Comparison of ENCODE assay signal across 8 cellular contexts in genomic region chr6:33787954-33788693, GRCh38. TPM values are rescaled to one million over a fixed set of nuclear protein-coding genes. Genes with fewer than 3 reads are reported as not detected.
DNase-seq lines count a peak whose midpoint lies in the region; ATAC-seq and TF ChIP-seq lines count a peak whose summit lies in the region.

No MANE protein-coding gene starts in this region.

- peaks cover 9% of the 10 kb centered on the region for H3K79me2 ChIP-seq in trophoblast cell (ENCODE audit: control insufficient read depth, insufficient read depth, low read length, poor library complexity)

- H4K8ac ChIP-seq in trophoblast cell (ENCODE audit: low read depth, low read length) = peak overlapping the region; percentile 87

- peak overlapping the region; percentile 80 for H3K4me2 ChIP-seq in trophoblast cell (ENCODE audit: low read length)

- H3K9me3 ChIP-seq in cardiac muscle cell (ENCODE audit: low read depth) = no peaks in the 10 kb centered on the region
- H3K9me3 ChIP-seq in trophoblast cell (ENCODE audit: insufficient read depth, low read depth, low read length) = no peaks in the 10 kb centered on the region

- peak overlapping the region; percentile 93 for H3K4me3 Mint-ChIP-seq in activated naive CD8-positive, alpha-beta T cell treated with anti-CD3 and anti-CD28 coated beads, Interleukin-2, amount 50 U/mL, for 24 hours

- H2BK120ac ChIP-seq in trophoblast cell (ENCODE audit: insufficient read depth, low read length, poor library complexity) = peak overlapping the region; percentile 80

- no peaks in the 10 kb centered on the region for H3K27me3 Mint-ChIP-seq in activated naive CD8-positive, alpha-beta T cell treated with anti-CD3 and anti-CD28 coated beads, Interleukin-2, amount 50 U/mL, for 24 hours

- H2BK5ac ChIP-seq in trophoblast cell (ENCODE audit: low read depth, low read length, poor library complexity) = peak overlapping the region; percentile 50

- H3K27ac ChIP-seq in cardiac muscle cell (peak overlapping the region; percentile 96), trophoblast cell (ENCODE audit: low read depth, low read length) (peak overlapping the region; percentile 74), urinary bladder (ENCODE audit: low read depth) (peak overlapping the region; percentile 98)

- peak overlapping the region; percentile 59 for H3K4ac ChIP-seq in trophoblast cell (ENCODE audit: low read depth, low read length)

- H3K27me3 ChIP-seq in cardiac muscle cell = no peaks in the 10 kb centered on the region
- H3K27me3 ChIP-seq in trophoblast cell (ENCODE audit: insufficient read depth, low read length) = no peaks in the 10 kb centered on the region

- peak overlapping the region; percentile 87 for H3K9ac ChIP-seq in trophoblast cell (ENCODE audit: low read length)

- ATAC-seq in GM19463 (IDR thresholded peaks at IDR 0.05; ENCODE audit: unreplicated experiment) = peak; percentile 40
- ATAC-seq in activated naive CD8-positive, alpha-beta T cell treated with anti-CD3 and anti-CD28 coated beads, Interleukin-2, amount 50 U/mL, for 24 hours = peak; percentile 77

- peak overlapping the region; percentile 55 for H2AFZ ChIP-seq in trophoblast cell (ENCODE audit: insufficient read depth, low read length, poor library complexity)

- H3K4me3 ChIP-seq in cardiac muscle cell (peak overlapping the region; percentile 69), trophoblast cell (ENCODE audit: low read depth, low read length) (peak overlapping the region; percentile 90), urinary bladder (ENCODE audit: low read depth, low read length) (peak overlapping the region; percentile 95)

- DNase-seq in D341Med (ENCODE audit: low spot score) (peak; percentile 81), HK-2 (ENCODE audit: unreplicated experiment) (peak; percentile 77), SKM-1 (lab: John Stamatoyannopoulos, UW; ENCODE audit: unreplicated experiment) (peak; percentile 91), cardiac muscle cell (ENCODE audit: low read depth in 1 of 2, low spot score in 1 of 2) (peak; percentile 75 to 88), trophoblast cell (peak; percentile 13 to 55)
- DNase-seq in activated naive CD8-positive, alpha-beta T cell treated with anti-CD3 and anti-CD28 coated beads, Interleukin-2, amount 50 U/mL, for 24 hours = peak; percentile 71

- peak; percentile 6 for TF ChIP-seq CTCF in cardiac muscle cell (IDR thresholded peaks at IDR 0.05; ENCODE audit: low read depth, low read length)

- WGBS in trophoblast cell (ENCODE audit: extremely low coverage, insufficient coverage, insufficient read length) = no CpG with 5 or more reads among the region's 53 CpGs
- under 1% methylated on average over 53 of the region's 53 CpGs for WGBS in urinary bladder

- H4K91ac ChIP-seq in trophoblast cell (ENCODE audit: low read depth, low read length) = peak overlapping the region; percentile 84

- peak overlapping the region; percentile 55 for H3K18ac ChIP-seq in trophoblast cell (ENCODE audit: low read length)

- H3K9me3 Mint-ChIP-seq in activated naive CD8-positive, alpha-beta T cell treated with anti-CD3 and anti-CD28 coated beads, Interleukin-2, amount 50 U/mL, for 24 hours = no peaks in the 10 kb centered on the region

- peaks cover 14% of the 10 kb centered on the region for H3K4me1 ChIP-seq in cardiac muscle cell (ENCODE audit: low read depth)
- peaks cover 6 to 13% of the 10 kb centered on the region in 2 experiments for H3K4me1 ChIP-seq in trophoblast cell (ENCODE audit: control insufficient read depth in 1 of 2, insufficient read depth in 2 of 2, low read length in 2 of 2)
- H3K4me1 ChIP-seq in urinary bladder (ENCODE audit: insufficient read depth) = no peaks in the 10 kb centered on the region

- peaks cover 29% of the 10 kb centered on the region for H3K36me3 Mint-ChIP-seq in activated naive CD8-positive, alpha-beta T cell treated with anti-CD3 and anti-CD28 coated beads, Interleukin-2, amount 50 U/mL, for 24 hours (ENCODE audit: low read depth)

- H3K14ac ChIP-seq in trophoblast cell (ENCODE audit: low read length) = peak overlapping the region; percentile 75

- no peak overlapping the region for H2BK12ac ChIP-seq in trophoblast cell (ENCODE audit: low read length)

- peak overlapping the region; percentile 56 for H2AK5ac ChIP-seq in trophoblast cell (ENCODE audit: low read length)

- no peak overlapping the region for H3K23ac ChIP-seq in trophoblast cell (ENCODE audit: low read length)

- H3K79me1 ChIP-seq in trophoblast cell (ENCODE audit: low read length) = peaks cover 14% of the 10 kb centered on the region

- H3K27ac Mint-ChIP-seq in activated naive CD8-positive, alpha-beta T cell treated with anti-CD3 and anti-CD28 coated beads, Interleukin-2, amount 50 U/mL, for 24 hours = peak overlapping the region; percentile 96

- H3K36me3 ChIP-seq in cardiac muscle cell = peaks cover 14% of the 10 kb centered on the region
- H3K36me3 ChIP-seq in trophoblast cell (ENCODE audit: control insufficient read depth in 1 of 2, insufficient read depth in 2 of 2, low read length in 2 of 2) = peaks cover 17 to 20% of the 10 kb centered on the region in 2 experiments
- no peaks in the 10 kb centered on the region for H3K36me3 ChIP-seq in urinary bladder (ENCODE audit: insufficient read depth)

- H4K12ac ChIP-seq in trophoblast cell (ENCODE audit: low read depth, low read length) = peak overlapping the region; percentile 68

- H3K4me1 Mint-ChIP-seq in activated naive CD8-positive, alpha-beta T cell treated with anti-CD3 and anti-CD28 coated beads, Interleukin-2, amount 50 U/mL, for 24 hours = peaks cover 46% of the 10 kb centered on the region

RNA-seq across cellular contexts. Expression of gene LEMD2, which starts 0.8 kb away (rescaled TPM):
- total RNA-seq in cardiac muscle cell = 67.3 and 78.2 TPM in 2 replicates
- 65.4 and 79.0 TPM in 2 replicates for polyA plus RNA-seq in cardiac muscle cell
- 28.0 TPM in 2 replicates for polyA plus RNA-seq in trophoblast cell (2013)
- 33.6 TPM for total RNA-seq in urinary bladder
- 41.7 TPM for polyA plus RNA-seq in urinary bladder

RNA-seq across cellular contexts. Expression of gene MLN, which starts 15.7 kb away (rescaled TPM):
- total RNA-seq in cardiac muscle cell (not detected in 2 replicates), urinary bladder (not detected)
- polyA plus RNA-seq in cardiac muscle cell (0.55 TPM in 1 of 2 replicates, not detected in the other), urinary bladder (not detected)
- polyA plus RNA-seq in trophoblast cell (2013) = 0.10 TPM in 1 of 2 replicates, not detected in the other

RNA-seq across cellular contexts. Expression of gene IP6K3, which starts 41.4 kb away (rescaled TPM):
- total RNA-seq in cardiac muscle cell (3.9 and 5.0 TPM in 2 replicates), urinary bladder (0.95 TPM)
- polyA plus RNA-seq in cardiac muscle cell (2.9 TPM in 2 replicates), urinary bladder (2.4 TPM)
- polyA plus RNA-seq in trophoblast cell (2013) = 1.4 and 1.5 TPM in 2 replicates

Comparison
In these comparisons a context has a peak if more than half of its experiments do, and no peak if none do; other contexts are left out.
1. Peak in every context shown above with its lines: DNase-seq, ATAC-seq, H3K4me3 ChIP-seq and H3K27ac ChIP-seq.
2. DNase-seq: peak in every context shown above with its lines; median percentile 91 in SKM-1; 82 in cardiac muscle cell; 81 in D341Med; 77 in HK-2; 71 in activated naive CD8-positive, alpha-beta T cell treated with anti-CD3 and anti-CD28 coated beads, Interleukin-2, amount 50 U/mL, for 24 hours; 34 in trophoblast cell.